In the genomic region with DNA sequence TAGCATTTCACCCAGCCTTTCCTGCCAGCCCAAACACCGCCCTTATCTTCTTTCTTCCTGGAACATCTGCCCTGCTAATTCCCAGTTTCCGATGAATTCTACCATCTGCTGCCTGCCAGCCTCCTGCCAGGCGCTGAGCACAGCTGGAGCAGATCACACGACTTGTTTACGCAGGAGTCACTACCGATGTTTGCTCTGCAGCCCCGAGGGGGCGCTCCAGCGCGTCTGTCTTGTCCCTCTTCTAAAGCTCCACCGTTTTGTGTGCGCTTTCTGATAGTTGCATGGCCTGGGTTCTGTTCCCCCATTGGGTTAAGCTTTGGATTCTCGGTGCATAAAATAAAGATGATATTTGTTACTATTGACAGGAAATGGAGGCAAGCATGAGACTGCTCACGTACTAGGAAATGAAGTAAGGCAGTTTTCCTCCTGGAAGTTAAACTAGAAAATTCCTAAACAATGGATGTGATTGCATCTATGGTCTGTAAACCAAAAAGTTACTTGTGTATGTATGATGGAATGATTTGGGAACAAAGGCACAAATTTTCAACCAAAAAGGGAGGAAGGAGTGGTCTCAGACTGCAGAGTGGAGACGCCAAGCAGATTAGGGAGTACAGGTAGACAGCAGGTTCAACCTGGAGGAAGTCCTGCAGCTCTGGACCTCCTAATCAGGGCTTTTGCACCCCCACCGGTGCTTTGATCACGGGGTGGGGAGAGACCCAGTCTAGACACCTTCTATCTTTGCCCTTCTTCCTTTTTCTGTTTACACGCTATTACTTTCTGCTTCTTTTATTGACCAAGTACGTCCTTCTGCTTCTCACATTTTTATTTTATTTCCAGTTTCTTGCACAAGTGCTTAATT, we compare ENCODE assay signal across 1 cellular context.
TF ChIP-seq lines count a peak whose summit lies in the region.

No MANE protein-coding gene starts in this region.

TF ChIP-seq in HepG2, 621 proteins besides CTCF, POLR2A, EP300 and RAD21 (continued from another document and continues in another):
- TF ChIP-seq, protein P1, sequence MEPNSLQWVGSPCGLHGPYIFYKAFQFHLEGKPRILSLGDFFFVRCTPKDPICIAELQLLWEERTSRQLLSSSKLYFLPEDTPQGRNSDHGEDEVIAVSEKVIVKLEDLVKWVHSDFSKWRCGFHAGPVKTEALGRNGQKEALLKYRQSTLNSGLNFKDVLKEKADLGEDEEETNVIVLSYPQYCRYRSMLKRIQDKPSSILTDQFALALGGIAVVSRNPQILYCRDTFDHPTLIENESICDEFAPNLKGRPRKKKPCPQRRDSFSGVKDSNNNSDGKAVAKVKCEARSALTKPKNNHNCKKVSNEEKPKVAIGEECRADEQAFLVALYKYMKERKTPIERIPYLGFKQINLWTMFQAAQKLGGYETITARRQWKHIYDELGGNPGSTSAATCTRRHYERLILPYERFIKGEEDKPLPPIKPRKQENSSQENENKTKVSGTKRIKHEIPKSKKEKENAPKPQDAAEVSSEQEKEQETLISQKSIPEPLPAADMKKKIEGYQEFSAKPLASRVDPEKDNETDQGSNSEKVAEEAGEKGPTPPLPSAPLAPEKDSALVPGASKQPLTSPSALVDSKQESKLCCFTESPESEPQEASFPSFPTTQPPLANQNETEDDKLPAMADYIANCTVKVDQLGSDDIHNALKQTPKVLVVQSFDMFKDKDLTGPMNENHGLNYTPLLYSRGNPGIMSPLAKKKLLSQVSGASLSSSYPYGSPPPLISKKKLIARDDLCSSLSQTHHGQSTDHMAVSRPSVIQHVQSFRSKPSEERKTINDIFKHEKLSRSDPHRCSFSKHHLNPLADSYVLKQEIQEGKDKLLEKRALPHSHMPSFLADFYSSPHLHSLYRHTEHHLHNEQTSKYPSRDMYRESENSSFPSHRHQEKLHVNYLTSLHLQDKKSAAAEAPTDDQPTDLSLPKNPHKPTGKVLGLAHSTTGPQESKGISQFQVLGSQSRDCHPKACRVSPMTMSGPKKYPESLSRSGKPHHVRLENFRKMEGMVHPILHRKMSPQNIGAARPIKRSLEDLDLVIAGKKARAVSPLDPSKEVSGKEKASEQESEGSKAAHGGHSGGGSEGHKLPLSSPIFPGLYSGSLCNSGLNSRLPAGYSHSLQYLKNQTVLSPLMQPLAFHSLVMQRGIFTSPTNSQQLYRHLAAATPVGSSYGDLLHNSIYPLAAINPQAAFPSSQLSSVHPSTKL (CRISPR knock-in tag; IDR thresholded peaks at IDR 0.05) = peak; percentile 40; the same call in 1 of the 2 replicates
- TF ChIP-seq CHD2 (IDR thresholded peaks at IDR 0.05; ENCODE audit: low read depth, low read length) = no peak
- no peak for TF ChIP-seq YEATS4 (CRISPR knock-in tag; IDR thresholded peaks at IDR 0.05; ENCODE audit: borderline replicate concordance)
- TF ChIP-seq, protein P2, sequence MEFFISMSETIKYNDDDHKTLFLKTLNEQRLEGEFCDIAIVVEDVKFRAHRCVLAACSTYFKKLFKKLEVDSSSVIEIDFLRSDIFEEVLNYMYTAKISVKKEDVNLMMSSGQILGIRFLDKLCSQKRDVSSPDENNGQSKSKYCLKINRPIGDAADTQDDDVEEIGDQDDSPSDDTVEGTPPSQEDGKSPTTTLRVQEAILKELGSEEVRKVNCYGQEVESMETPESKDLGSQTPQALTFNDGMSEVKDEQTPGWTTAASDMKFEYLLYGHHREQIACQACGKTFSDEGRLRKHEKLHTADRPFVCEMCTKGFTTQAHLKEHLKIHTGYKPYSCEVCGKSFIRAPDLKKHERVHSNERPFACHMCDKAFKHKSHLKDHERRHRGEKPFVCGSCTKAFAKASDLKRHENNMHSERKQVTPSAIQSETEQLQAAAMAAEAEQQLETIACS (CRISPR knock-in tag; IDR thresholded peaks at IDR 0.05) = no peak
- no peak for TF ChIP-seq ZSCAN21 (CRISPR knock-in tag; IDR thresholded peaks at IDR 0.05; ENCODE audit: borderline replicate concordance)
- TF ChIP-seq, protein P3, sequence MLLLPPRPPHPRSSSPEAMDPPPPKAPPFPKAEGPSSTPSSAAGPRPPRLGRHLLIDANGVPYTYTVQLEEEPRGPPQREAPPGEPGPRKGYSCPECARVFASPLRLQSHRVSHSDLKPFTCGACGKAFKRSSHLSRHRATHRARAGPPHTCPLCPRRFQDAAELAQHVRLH (CRISPR knock-in tag; IDR thresholded peaks at IDR 0.05; ENCODE audit: borderline replicate concordance, low read depth) = no peak; the same call in 1 of the 2 replicates
- peak; percentile 97 for TF ChIP-seq FOXO1 (CRISPR knock-in tag; IDR thresholded peaks at IDR 0.05)
- peak; percentile 27; the same call in 1 of the 2 replicates for TF ChIP-seq FOSL2 (CRISPR knock-in tag; IDR thresholded peaks at IDR 0.05)
- TF ChIP-seq, protein P4, sequence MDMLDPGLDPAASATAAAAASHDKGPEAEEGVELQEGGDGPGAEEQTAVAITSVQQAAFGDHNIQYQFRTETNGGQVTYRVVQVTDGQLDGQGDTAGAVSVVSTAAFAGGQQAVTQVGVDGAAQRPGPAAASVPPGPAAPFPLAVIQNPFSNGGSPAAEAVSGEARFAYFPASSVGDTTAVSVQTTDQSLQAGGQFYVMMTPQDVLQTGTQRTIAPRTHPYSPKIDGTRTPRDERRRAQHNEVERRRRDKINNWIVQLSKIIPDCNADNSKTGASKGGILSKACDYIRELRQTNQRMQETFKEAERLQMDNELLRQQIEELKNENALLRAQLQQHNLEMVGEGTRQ (IDR thresholded peaks at IDR 0.05; ENCODE audit: low read depth, low read length) = no peak
- TF ChIP-seq, protein P4 (CRISPR knock-in tag; IDR thresholded peaks at IDR 0.05; ENCODE audit: borderline replicate concordance) = no peak
- TF ChIP-seq, protein P5, sequence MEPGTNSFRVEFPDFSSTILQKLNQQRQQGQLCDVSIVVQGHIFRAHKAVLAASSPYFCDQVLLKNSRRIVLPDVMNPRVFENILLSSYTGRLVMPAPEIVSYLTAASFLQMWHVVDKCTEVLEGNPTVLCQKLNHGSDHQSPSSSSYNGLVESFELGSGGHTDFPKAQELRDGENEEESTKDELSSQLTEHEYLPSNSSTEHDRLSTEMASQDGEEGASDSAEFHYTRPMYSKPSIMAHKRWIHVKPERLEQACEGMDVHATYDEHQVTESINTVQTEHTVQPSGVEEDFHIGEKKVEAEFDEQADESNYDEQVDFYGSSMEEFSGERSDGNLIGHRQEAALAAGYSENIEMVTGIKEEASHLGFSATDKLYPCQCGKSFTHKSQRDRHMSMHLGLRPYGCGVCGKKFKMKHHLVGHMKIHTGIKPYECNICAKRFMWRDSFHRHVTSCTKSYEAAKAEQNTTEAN (CRISPR knock-in tag; conservative IDR thresholded peaks at IDR 0.05) = no peak
- TF ChIP-seq KLF11 (CRISPR knock-in tag; IDR thresholded peaks at IDR 0.05) = no peak
- no peak for TF ChIP-seq ATRX (CRISPR knock-in tag; IDR thresholded peaks at IDR 0.05; ENCODE audit: borderline replicate concordance)
- no peak for TF ChIP-seq SOX5 (CRISPR knock-in tag; IDR thresholded peaks at IDR 0.05; ENCODE audit: borderline replicate concordance)
- TF ChIP-seq, protein P6, sequence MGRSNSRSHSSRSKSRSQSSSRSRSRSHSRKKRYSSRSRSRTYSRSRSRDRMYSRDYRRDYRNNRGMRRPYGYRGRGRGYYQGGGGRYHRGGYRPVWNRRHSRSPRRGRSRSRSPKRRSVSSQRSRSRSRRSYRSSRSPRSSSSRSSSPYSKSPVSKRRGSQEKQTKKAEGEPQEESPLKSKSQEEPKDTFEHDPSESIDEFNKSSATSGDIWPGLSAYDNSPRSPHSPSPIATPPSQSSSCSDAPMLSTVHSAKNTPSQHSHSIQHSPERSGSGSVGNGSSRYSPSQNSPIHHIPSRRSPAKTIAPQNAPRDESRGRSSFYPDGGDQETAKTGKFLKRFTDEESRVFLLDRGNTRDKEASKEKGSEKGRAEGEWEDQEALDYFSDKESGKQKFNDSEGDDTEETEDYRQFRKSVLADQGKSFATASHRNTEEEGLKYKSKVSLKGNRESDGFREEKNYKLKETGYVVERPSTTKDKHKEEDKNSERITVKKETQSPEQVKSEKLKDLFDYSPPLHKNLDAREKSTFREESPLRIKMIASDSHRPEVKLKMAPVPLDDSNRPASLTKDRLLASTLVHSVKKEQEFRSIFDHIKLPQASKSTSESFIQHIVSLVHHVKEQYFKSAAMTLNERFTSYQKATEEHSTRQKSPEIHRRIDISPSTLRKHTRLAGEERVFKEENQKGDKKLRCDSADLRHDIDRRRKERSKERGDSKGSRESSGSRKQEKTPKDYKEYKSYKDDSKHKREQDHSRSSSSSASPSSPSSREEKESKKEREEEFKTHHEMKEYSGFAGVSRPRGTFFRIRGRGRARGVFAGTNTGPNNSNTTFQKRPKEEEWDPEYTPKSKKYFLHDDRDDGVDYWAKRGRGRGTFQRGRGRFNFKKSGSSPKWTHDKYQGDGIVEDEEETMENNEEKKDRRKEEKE (IDR thresholded peaks at IDR 0.05) = no peak
- no peak for TF ChIP-seq TARDBP (CRISPR knock-in tag; IDR thresholded peaks at IDR 0.05)
- TF ChIP-seq JDP2 (CRISPR knock-in tag; IDR thresholded peaks at IDR 0.05; ENCODE audit: borderline replicate concordance) = no peak
- no peak for TF ChIP-seq HMGA1 (CRISPR knock-in tag; conservative IDR thresholded peaks at IDR 0.05)
- no peak for TF ChIP-seq ZNF180 (CRISPR knock-in tag; IDR thresholded peaks at IDR 0.05; ENCODE audit: borderline replicate concordance, low read depth)
- TF ChIP-seq KAT2B (IDR thresholded peaks at IDR 0.05; ENCODE audit: borderline replicate concordance, low read depth, low read length) = no peak
- peak; percentile 20; the same call in 1 of the 2 replicates for TF ChIP-seq THAP11 (CRISPR knock-in tag; IDR thresholded peaks at IDR 0.05)
- no peak for TF ChIP-seq SRY (CRISPR knock-in tag; IDR thresholded peaks at IDR 0.05)
- peak; percentile 55 for TF ChIP-seq STAG1 (CRISPR knock-in tag; IDR thresholded peaks at IDR 0.05)
- TF ChIP-seq FOXP1 (IDR thresholded peaks at IDR 0.05) = no peak
- TF ChIP-seq FOXP1 (CRISPR knock-in tag; IDR thresholded peaks at IDR 0.05) = peak; percentile 60; the same call in 1 of the 2 replicates
- TF ChIP-seq, protein P7, sequence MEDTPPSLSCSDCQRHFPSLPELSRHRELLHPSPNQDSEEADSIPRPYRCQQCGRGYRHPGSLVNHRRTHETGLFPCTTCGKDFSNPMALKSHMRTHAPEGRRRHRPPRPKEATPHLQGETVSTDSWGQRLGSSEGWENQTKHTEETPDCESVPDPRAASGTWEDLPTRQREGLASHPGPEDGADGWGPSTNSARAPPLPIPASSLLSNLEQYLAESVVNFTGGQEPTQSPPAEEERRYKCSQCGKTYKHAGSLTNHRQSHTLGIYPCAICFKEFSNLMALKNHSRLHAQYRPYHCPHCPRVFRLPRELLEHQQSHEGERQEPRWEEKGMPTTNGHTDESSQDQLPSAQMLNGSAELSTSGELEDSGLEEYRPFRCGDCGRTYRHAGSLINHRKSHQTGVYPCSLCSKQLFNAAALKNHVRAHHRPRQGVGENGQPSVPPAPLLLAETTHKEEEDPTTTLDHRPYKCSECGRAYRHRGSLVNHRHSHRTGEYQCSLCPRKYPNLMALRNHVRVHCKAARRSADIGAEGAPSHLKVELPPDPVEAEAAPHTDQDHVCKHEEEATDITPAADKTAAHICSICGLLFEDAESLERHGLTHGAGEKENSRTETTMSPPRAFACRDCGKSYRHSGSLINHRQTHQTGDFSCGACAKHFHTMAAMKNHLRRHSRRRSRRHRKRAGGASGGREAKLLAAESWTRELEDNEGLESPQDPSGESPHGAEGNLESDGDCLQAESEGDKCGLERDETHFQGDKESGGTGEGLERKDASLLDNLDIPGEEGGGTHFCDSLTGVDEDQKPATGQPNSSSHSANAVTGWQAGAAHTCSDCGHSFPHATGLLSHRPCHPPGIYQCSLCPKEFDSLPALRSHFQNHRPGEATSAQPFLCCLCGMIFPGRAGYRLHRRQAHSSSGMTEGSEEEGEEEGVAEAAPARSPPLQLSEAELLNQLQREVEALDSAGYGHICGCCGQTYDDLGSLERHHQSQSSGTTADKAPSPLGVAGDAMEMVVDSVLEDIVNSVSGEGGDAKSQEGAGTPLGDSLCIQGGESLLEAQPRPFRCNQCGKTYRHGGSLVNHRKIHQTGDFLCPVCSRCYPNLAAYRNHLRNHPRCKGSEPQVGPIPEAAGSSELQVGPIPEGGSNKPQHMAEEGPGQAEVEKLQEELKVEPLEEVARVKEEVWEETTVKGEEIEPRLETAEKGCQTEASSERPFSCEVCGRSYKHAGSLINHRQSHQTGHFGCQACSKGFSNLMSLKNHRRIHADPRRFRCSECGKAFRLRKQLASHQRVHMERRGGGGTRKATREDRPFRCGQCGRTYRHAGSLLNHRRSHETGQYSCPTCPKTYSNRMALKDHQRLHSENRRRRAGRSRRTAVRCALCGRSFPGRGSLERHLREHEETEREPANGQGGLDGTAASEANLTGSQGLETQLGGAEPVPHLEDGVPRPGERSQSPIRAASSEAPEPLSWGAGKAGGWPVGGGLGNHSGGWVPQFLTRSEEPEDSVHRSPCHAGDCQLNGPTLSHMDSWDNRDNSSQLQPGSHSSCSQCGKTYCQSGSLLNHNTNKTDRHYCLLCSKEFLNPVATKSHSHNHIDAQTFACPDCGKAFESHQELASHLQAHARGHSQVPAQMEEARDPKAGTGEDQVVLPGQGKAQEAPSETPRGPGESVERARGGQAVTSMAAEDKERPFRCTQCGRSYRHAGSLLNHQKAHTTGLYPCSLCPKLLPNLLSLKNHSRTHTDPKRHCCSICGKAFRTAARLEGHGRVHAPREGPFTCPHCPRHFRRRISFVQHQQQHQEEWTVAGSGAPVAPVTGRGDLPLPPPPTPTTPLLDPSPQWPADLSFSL (CRISPR knock-in tag; IDR thresholded peaks at IDR 0.05) = no peak
- TF ChIP-seq HOXD1 (CRISPR knock-in tag; IDR thresholded peaks at IDR 0.05) = no peak
- TF ChIP-seq BHLHE40 (IDR thresholded peaks at IDR 0.05; ENCODE audit: low read length) = peak; percentile 77
- TF ChIP-seq, protein P8, sequence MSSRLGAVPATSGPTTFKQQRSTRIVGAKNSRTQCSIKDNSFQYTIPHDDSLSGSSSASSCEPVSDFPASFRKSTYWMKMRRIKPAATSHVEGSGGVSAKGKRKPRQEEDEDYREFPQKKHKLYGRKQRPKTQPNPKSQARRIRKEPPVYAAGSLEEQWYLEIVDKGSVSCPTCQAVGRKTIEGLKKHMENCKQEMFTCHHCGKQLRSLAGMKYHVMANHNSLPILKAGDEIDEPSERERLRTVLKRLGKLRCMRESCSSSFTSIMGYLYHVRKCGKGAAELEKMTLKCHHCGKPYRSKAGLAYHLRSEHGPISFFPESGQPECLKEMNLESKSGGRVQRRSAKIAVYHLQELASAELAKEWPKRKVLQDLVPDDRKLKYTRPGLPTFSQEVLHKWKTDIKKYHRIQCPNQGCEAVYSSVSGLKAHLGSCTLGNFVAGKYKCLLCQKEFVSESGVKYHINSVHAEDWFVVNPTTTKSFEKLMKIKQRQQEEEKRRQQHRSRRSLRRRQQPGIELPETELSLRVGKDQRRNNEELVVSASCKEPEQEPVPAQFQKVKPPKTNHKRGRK (CRISPR knock-in tag; IDR thresholded peaks at IDR 0.05) = peak; percentile 41; the same call in 1 of the 2 replicates
- TF ChIP-seq MIXL1 (CRISPR knock-in tag; IDR thresholded peaks at IDR 0.05) = no peak
